ENCODE assay signal across 8 cellular contexts in genomic region chr4:147480891-147481576, GRCh38. TPM values are rescaled to one million over a fixed set of nuclear protein-coding genes. Genes with fewer than 3 reads are reported as not detected.
DNase-seq lines count a peak whose midpoint lies in the region; ATAC-seq, FAIRE-seq and TF ChIP-seq lines count a peak whose summit lies in the region.

Gene EDNRA (plus strand): TSS chr4:147481097. CDS start chr4:147485682, 4,585 bp downstream.

- no peaks in the 10 kb centered on the region for H3K27me3 ChIP-seq in right atrium auricular region

- TF ChIP-seq POLR2A in H54 (IDR thresholded peaks at IDR 0.05; ENCODE audit: low read depth, low read length): no peak

- CTCF ChIA-PET in WTC11 (lab: Charles Lee): interaction anchor here (1.1 to 2.2 kb wide), 8 partner anchors 38 to 462 kb away, joined by 3 to 13 read pairs (median 6); no protein-coding TSS in a partner anchor

- H3K4me3 Mint-ChIP-seq in WTC11: peak within 1 kb of the TSS; percentile 90

- H3K4me3 ChIP-seq in right atrium auricular region (peak within 1 kb of the TSS; percentile 70), retinal pigment epithelial cell (ENCODE audit: low read length) (peak within 1 kb of the TSS; percentile 55)

- no peak for FAIRE-seq in H54 (lab: Jason Lieb, UNC)

- peak; percentile 82 for ATAC-seq in WTC11
- ATAC-seq in HG03342 (IDR thresholded peaks at IDR 0.05; ENCODE audit: unreplicated experiment): no peak

- H3K9ac ChIP-seq in ES-I3 (ENCODE audit: low read depth, low read length): peak within 1 kb of the TSS; percentile 73

- POLR2A ChIA-PET in WTC11 (lab: Charles Lee): interaction anchor here (0.9 kb wide), 1 partner anchor 136 kb away, joined by 3 read pairs; the partner anchor contains the start of gene TMEM184C

- no peaks in the 10 kb centered on the region for H3K36me3 ChIP-seq in ES-I3 (ENCODE audit: insufficient read depth, low read length)
- no peaks in the 10 kb centered on the region for H3K36me3 ChIP-seq in right atrium auricular region

- H3K27ac Mint-ChIP-seq in WTC11: no peak within 1 kb of the TSS

- no peaks in the 10 kb centered on the region for H3K36me3 Mint-ChIP-seq in WTC11

- peaks cover 10% of the 10 kb centered on the region; the same call in 1 of the 2 replicates for H3K4me1 Mint-ChIP-seq in WTC11

- TF ChIP-seq CTCF in WTC11 (IDR thresholded peaks at IDR 0.05) (no peak), right atrium auricular region (IDR thresholded peaks at IDR 0.05) (no peak), retinal pigment epithelial cell (conservative IDR thresholded peaks at IDR 0.05; ENCODE audit: low read depth, low read length) (no peak)

- H3K9me3 ChIP-seq in ES-I3 (ENCODE audit: control insufficient read depth, insufficient read depth, low read length) (no peaks in the 10 kb centered on the region), right atrium auricular region (no peaks in the 10 kb centered on the region)

- DNase-seq in WTC11 (ENCODE audit: low spot score): peak; percentile 48
- DNase-seq in right atrium auricular region (ENCODE audit: low spot score): no peak
- DNase-seq in retinal pigment epithelial cell (ENCODE audit: low read depth): no peak
- no peak for DNase-seq in H54 (ENCODE audit: insufficient read length, low spot score)
- no peak for DNase-seq in DMS79 treated with DMSO at 0.1 percent for 48 hours (lab: John Stamatoyannopoulos, UW)
- DNase-seq in LoVo (ENCODE audit: low spot score): no peak

- H3K4me1 ChIP-seq in ES-I3 (ENCODE audit: insufficient read depth, low read length) (no peaks in the 10 kb centered on the region), right atrium auricular region (peaks cover 0 to 21% of the 10 kb centered on the region in 2 donors)

- no peaks in the 10 kb centered on the region for H3K9me3 Mint-ChIP-seq in WTC11

- peaks cover 37% of the 10 kb centered on the region for H3K27me3 Mint-ChIP-seq in WTC11 (ENCODE audit: low read depth)

- H3K27ac ChIP-seq in right atrium auricular region: peak within 1 kb of the TSS; percentile 94 to 97

TF ChIP-seq in WTC11, 78 proteins besides CTCF, POLR2A, EP300 and RAD21:
- no peak for TF ChIP-seq OVOL2 (CRISPR knock-in tag; IDR thresholded peaks at IDR 0.05; ENCODE audit: borderline replicate concordance)
- TF ChIP-seq FOXP1 (CRISPR knock-in tag; IDR thresholded peaks at IDR 0.05; ENCODE audit: borderline replicate concordance): no peak
- TF ChIP-seq IRF1 (CRISPR knock-in tag; IDR thresholded peaks at IDR 0.05): no peak
- TF ChIP-seq E2F1 (CRISPR knock-in tag; IDR thresholded peaks at IDR 0.05): no peak
- TF ChIP-seq CREM (CRISPR knock-in tag; IDR thresholded peaks at IDR 0.05): no peak
- TF ChIP-seq FOXP4 (CRISPR knock-in tag; IDR thresholded peaks at IDR 0.05): no peak
- peak; percentile 46; the same call in 1 of the 2 replicates for TF ChIP-seq MYBL2 (CRISPR knock-in tag; IDR thresholded peaks at IDR 0.05)
- TF ChIP-seq ARID4B (CRISPR knock-in tag; IDR thresholded peaks at IDR 0.05; ENCODE audit: borderline replicate concordance): no peak
- 0 out of 2 replicates have a peak, but pooled peaks have one; percentile 2 for TF ChIP-seq ETV6 (CRISPR knock-in tag; IDR thresholded peaks at IDR 0.05)
- TF ChIP-seq HMGXB4 (CRISPR knock-in tag; IDR thresholded peaks at IDR 0.05): peak; percentile 75; the same call in 1 of the 2 replicates

RNA-seq across cellular contexts. Expression of gene EDNRA, which starts in this region (rescaled TPM):
- total RNA-seq in WTC11 (2021) (2.1 to 2.5 TPM (median 2.3 TPM) in 3 replicates), right atrium auricular region (10 to 100 TPM; 64.8 to 72.7 TPM)

Comparison
In these comparisons a context has a peak if more than half of its experiments do, and no peak if none do; other contexts are left out.
1. RNA of gene EDNRA (total RNA-seq): 64.8 to 72.7 TPM in right atrium auricular region; 2.1 to 2.5 TPM in WTC11; every median in the first group is over 10 times any median in the second.